Comparison of ENCODE assay signal across 8 cellular contexts in the genomic region with DNA sequence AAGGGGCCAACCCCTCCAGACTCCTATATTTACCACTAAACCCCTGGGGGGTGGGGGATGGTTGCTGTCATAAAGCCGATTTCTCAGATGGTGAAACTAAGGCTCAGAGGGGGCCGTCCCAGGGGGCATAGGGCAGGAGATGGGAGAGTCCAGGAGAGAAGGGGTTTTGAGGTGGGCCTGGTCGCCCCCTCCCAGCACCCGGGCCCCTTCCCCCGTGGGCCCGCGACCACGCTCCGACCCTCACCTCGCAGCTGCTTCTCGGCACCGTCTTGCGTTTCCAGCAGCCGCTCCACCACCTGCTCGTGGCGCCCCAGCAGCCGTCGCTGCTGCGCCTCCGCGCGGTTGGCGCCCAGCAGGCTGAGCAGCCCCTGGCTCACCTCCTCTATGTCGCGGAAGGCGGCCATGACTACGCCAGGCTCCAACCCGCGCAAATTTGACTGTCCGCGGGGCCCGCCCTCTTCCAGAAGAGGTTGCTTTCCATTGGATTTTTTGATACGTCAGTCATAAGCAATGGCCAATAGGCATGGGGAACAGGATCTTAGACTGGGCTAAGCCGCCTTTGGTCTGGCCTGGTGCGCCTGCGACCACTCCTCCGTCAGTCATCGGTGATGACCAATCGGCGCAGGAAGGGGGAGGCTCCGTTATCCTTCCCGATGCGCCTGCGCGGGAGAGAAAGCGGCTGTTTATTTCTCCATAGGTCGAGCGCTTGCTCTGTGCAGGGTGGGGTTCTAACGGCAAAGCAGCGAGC. TPM values are rescaled to one million over a fixed set of nuclear protein-coding genes. Genes with fewer than 3 reads are reported as not detected.
DNase-seq lines count a peak whose midpoint lies in the region; ATAC-seq and TF ChIP-seq lines count a peak whose summit lies in the region.

A gene with protein sequence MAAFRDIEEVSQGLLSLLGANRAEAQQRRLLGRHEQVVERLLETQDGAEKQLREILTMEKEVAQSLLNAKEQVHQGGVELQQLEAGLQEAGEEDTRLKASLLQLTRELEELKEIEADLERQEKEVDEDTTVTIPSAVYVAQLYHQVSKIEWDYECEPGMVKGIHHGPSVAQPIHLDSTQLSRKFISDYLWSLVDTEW (minus strand): TSS at position 410 of the 748 bp plus-strand sequence. CDS start 6 bp downstream, at position 404.

- H3K27me3 Mint-ChIP-seq in WTC11 (ENCODE audit: low read depth) (no peaks in the 10 kb centered on the region), immature natural killer cell (ENCODE audit: low read depth in 3 of 3) (peaks cover 0 to 4% (median 2%) of the 10 kb centered on the region in 3 donors)

- H3K9me3 Mint-ChIP-seq in WTC11 (no peaks in the 10 kb centered on the region), immature natural killer cell (no peaks in the 10 kb centered on the region)

- peak; percentile 97 for ATAC-seq in GM18909 (IDR thresholded peaks at IDR 0.05; ENCODE audit: poor library complexity, unreplicated experiment)
- ATAC-seq in HG03175 (IDR thresholded peaks at IDR 0.05; ENCODE audit: unreplicated experiment), result peak; percentile 97
- peak; percentile 99 for ATAC-seq in WTC11

- peaks cover 13% of the 10 kb centered on the region for H3K36me3 Mint-ChIP-seq in WTC11
- H3K36me3 Mint-ChIP-seq in immature natural killer cell, result no peaks in the 10 kb centered on the region

- H3K4me1 Mint-ChIP-seq in WTC11 (peaks cover 7% of the 10 kb centered on the region), immature natural killer cell (peaks cover 10 to 18% of the 10 kb centered on the region in 2 donors)

- DNase-seq in AG04450 (ENCODE audit: low read depth, low spot score), result peak; percentile 98
- DNase-seq in NCI-H226, result peak; percentile 96
- peak; percentile 96 for DNase-seq in WTC11 (ENCODE audit: low spot score)
- peak; percentile 68 to 99 (median 95) for DNase-seq in caudate nucleus (lab: John Stamatoyannopoulos, UW)
- DNase-seq in immature natural killer cell, result peak; percentile 93 to 96 (median 95)
- DNase-seq in smooth muscle cell of the brain vasculature (ENCODE audit: low read depth, low spot score), result peak; percentile 95

- peak within 1 kb of the TSS; percentile 92 for H3K4me3 ChIP-seq in AG04450 (ENCODE audit: low read depth, low read length)

- H3K9me3 ChIP-seq in AG04450 (ENCODE audit: control insufficient read depth, insufficient read depth, low read length), result peaks cover under 1% of the 10 kb centered on the region; the same call in 1 of the 2 replicates

- H3K27ac Mint-ChIP-seq in WTC11 (peak within 1 kb of the TSS; percentile 55), immature natural killer cell (peak within 1 kb of the TSS; percentile 69 to 91 (median 86))

- H3K27me3 ChIP-seq in AG04450 (ENCODE audit: control insufficient read depth, insufficient read depth, low read length), result no peaks in the 10 kb centered on the region

- H3K4me3 Mint-ChIP-seq in WTC11 (peak within 1 kb of the TSS; percentile 75), immature natural killer cell (peak within 1 kb of the TSS; percentile 87 to 94 (median 92))

- H3K27ac ChIP-seq in AG04450 (ENCODE audit: low read depth, low read length) (peak within 1 kb of the TSS; percentile 11), caudate nucleus (ENCODE audit: low read depth, low read length) (peak within 1 kb of the TSS; percentile 27)

- TF ChIP-seq CTCF in AG04450 (IDR thresholded peaks at IDR 0.05; ENCODE audit: low read depth, low read length), result no peak
- TF ChIP-seq CTCF in WTC11 (IDR thresholded peaks at IDR 0.05), result no peak

- CTCF ChIA-PET in AG04450 (lab: Charles Lee), result interaction anchor here (2.2 kb wide), 1 partner anchor 29 kb away, joined by 10 read pairs; no protein-coding TSS in a partner anchor
- CTCF ChIA-PET in WTC11 (lab: Charles Lee), result interaction anchor here (0.8 to 1.5 kb wide), 6 partner anchors 9 to 226 kb away, joined by 3 to 5 read pairs (median 3); no protein-coding TSS in a partner anchor

- POLR2A ChIA-PET in AG04450 (lab: Yijun Ruan, JAX) (interaction anchor here (0.7 to 1.2 kb wide), 3 partner anchors 9 to 214 kb away, joined by 3 to 9 read pairs (median 6); no protein-coding TSS in a partner anchor), WTC11 (lab: Charles Lee) (interaction anchor here (0.6 to 0.9 kb wide), 3 partner anchors 13 to 138 kb away, joined by 3 to 10 read pairs (median 3); no protein-coding TSS in a partner anchor)

TF ChIP-seq in WTC11, 78 proteins besides CTCF, POLR2A, EP300 and RAD21 (continues in another document):
- TF ChIP-seq GRHL2 (CRISPR knock-in tag; IDR thresholded peaks at IDR 0.05; ENCODE audit: insufficient replicate concordance, severe bottlenecking) (no peak), RELA (CRISPR knock-in tag; IDR thresholded peaks at IDR 0.05; ENCODE audit: borderline replicate concordance) (peak; percentile 75; the same call in 1 of the 2 replicates), TCF7 (CRISPR knock-in tag; IDR thresholded peaks at IDR 0.05; ENCODE audit: low read depth) (0 out of 2 replicates have a peak, but pooled peaks have one; percentile 53), ESRRA (CRISPR knock-in tag; IDR thresholded peaks at IDR 0.05; ENCODE audit: borderline replicate concordance) (0 out of 2 replicates have a peak, but pooled peaks have one; percentile 64), ZBTB21 (CRISPR knock-in tag; IDR thresholded peaks at IDR 0.05; ENCODE audit: borderline replicate concordance) (no peak), KAT7 (CRISPR knock-in tag; IDR thresholded peaks at IDR 0.05; ENCODE audit: borderline replicate concordance) (0 out of 2 replicates have a peak, but pooled peaks have one; percentile 83)
- TF ChIP-seq, protein P1, sequence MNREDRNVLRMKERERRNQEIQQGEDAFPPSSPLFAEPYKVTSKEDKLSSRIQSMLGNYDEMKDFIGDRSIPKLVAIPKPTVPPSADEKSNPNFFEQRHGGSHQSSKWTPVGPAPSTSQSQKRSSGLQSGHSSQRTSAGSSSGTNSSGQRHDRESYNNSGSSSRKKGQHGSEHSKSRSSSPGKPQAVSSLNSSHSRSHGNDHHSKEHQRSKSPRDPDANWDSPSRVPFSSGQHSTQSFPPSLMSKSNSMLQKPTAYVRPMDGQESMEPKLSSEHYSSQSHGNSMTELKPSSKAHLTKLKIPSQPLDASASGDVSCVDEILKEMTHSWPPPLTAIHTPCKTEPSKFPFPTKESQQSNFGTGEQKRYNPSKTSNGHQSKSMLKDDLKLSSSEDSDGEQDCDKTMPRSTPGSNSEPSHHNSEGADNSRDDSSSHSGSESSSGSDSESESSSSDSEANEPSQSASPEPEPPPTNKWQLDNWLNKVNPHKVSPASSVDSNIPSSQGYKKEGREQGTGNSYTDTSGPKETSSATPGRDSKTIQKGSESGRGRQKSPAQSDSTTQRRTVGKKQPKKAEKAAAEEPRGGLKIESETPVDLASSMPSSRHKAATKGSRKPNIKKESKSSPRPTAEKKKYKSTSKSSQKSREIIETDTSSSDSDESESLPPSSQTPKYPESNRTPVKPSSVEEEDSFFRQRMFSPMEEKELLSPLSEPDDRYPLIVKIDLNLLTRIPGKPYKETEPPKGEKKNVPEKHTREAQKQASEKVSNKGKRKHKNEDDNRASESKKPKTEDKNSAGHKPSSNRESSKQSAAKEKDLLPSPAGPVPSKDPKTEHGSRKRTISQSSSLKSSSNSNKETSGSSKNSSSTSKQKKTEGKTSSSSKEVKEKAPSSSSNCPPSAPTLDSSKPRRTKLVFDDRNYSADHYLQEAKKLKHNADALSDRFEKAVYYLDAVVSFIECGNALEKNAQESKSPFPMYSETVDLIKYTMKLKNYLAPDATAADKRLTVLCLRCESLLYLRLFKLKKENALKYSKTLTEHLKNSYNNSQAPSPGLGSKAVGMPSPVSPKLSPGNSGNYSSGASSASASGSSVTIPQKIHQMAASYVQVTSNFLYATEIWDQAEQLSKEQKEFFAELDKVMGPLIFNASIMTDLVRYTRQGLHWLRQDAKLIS (CRISPR knock-in tag; IDR thresholded peaks at IDR 0.05; ENCODE audit: borderline replicate concordance), result no peak
- TF ChIP-seq, protein P2, sequence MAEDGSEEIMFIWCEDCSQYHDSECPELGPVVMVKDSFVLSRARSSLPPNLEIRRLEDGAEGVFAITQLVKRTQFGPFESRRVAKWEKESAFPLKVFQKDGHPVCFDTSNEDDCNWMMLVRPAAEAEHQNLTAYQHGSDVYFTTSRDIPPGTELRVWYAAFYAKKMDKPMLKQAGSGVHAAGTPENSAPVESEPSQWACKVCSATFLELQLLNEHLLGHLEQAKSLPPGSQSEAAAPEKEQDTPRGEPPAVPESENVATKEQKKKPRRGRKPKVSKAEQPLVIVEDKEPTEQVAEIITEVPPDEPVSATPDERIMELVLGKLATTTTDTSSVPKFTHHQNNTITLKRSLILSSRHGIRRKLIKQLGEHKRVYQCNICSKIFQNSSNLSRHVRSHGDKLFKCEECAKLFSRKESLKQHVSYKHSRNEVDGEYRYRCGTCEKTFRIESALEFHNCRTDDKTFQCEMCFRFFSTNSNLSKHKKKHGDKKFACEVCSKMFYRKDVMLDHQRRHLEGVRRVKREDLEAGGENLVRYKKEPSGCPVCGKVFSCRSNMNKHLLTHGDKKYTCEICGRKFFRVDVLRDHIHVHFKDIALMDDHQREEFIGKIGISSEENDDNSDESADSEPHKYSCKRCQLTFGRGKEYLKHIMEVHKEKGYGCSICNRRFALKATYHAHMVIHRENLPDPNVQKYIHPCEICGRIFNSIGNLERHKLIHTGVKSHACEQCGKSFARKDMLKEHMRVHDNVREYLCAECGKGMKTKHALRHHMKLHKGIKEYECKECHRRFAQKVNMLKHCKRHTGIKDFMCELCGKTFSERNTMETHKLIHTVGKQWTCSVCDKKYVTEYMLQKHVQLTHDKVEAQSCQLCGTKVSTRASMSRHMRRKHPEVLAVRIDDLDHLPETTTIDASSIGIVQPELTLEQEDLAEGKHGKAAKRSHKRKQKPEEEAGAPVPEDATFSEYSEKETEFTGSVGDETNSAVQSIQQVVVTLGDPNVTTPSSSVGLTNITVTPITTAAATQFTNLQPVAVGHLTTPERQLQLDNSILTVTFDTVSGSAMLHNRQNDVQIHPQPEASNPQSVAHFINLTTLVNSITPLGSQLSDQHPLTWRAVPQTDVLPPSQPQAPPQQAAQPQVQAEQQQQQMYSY (CRISPR knock-in tag; IDR thresholded peaks at IDR 0.05), result no peak
- TF ChIP-seq, protein P3, sequence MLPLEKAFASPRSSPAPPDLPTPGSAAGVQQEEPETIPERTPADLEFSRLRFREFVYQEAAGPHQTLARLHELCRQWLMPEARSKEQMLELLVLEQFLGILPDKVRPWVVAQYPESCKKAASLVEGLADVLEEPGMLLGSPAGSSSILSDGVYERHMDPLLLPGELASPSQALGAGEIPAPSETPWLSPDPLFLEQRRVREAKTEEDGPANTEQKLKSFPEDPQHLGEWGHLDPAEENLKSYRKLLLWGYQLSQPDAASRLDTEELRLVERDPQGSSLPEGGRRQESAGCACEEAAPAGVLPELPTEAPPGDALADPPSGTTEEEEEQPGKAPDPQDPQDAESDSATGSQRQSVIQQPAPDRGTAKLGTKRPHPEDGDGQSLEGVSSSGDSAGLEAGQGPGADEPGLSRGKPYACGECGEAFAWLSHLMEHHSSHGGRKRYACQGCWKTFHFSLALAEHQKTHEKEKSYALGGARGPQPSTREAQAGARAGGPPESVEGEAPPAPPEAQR (CRISPR knock-in tag; IDR thresholded peaks at IDR 0.05), result no peak

RNA-seq across cellular contexts. Expression of the gene that starts here (rescaled TPM):
- 6.0 and 7.4 TPM in 2 replicates for polyA plus RNA-seq in AG04450 (2011; rRNA removed)
- 20.1 and 28.1 TPM in 2 replicates for polyA minus RNA-seq in AG04450 (2011; rRNA and poly(A)+ RNA removed)
- total RNA-seq in WTC11 (2021), result 52.0 to 62.2 TPM (median 58.3 TPM) in 3 replicates
- polyA plus RNA-seq in immature natural killer cell, result under 1 TPM in 2 of 3 donors, not detected in 1; 0.08 to 0.96 TPM

Comparison
In these comparisons a context has a peak if more than half of its experiments do, and no peak if none do; other contexts are left out.
1. Peak in every context shown above with its lines: DNase-seq, ATAC-seq, H3K4me3 ChIP-seq and H3K27ac ChIP-seq.
2. Peak in DNase-seq in immature natural killer cell; RNA of the gene not detected or under 1 TPM.